ENCODE assay signal across 20 cellular contexts in genomic region chr1:93531193-93531592, GRCh38.
"Had no signal": no experiment of that assay in that cellular context is flagged by ENCODE, and none has a peak within 500 bp of the region (broad histone marks: within the 10 kb centered on the region; RNA-seq: fewer than 3 reads in every experiment).

No MANE protein-coding gene starts in this region.

- H3K4me1 ChIP-seq: ascending aorta, parathyroid adenoma, sigmoid colon, spleen, upper lobe of right lung had no signal

- ATAC-seq: activated naive CD8-positive, alpha-beta T cell treated with anti-CD3 and anti-CD28 coated beads, Interleukin-2, amount 50 U/mL, for 24 hours; activated T-cell treated with anti-CD3 and anti-CD28 coated beads, Interleukin-2, amount 50 U/mL, for 4 hours; naive thymus-derived CD8-positive, alpha-beta T cell; stimulated activated naive B cell treated with anti-CD40 and anti-IgM and Interleukin-4, amounts not matched to agents 10 μg/mL and 1 μg/mL and 100 μg/mL, for 72 hours; upper lobe of right lung had no signal

- H3K27me3 Mint-ChIP-seq: stimulated activated naive B cell treated with anti-CD40 and anti-IgM and Interleukin-4, amounts not matched to agents 10 μg/mL and 1 μg/mL and 100 μg/mL, for 72 hours had no signal

- H3K4me1 Mint-ChIP-seq: activated naive CD8-positive, alpha-beta T cell treated with anti-CD3 and anti-CD28 coated beads, Interleukin-2, amount 50 U/mL, for 24 hours; naive thymus-derived CD8-positive, alpha-beta T cell had no signal

- H3K4me3 ChIP-seq: ascending aorta, left ventricle myocardium inferior, sigmoid colon, spleen, upper lobe of right lung had no signal

- H3K27ac ChIP-seq: ascending aorta, left ventricle myocardium inferior, neutrophil, parathyroid adenoma, sigmoid colon, spleen, upper lobe of right lung had no signal

- DNase-seq: activated CD4-positive, alpha-beta T cell treated with anti-CD3 and anti-CD28 coated beads, Interleukin-2, amount 50 U/mL, for 1 hour; activated CD4-positive, CD25-positive, alpha-beta regulatory T cell treated with anti-CD3 and anti-CD28 coated beads, Interleukin-2, amount 50 U/mL, for 72 hours; activated CD8-positive, alpha-beta memory T cell treated with anti-CD3 and anti-CD28 coated beads, Interleukin-2, amount 50 U/mL, for 4 hours; activated naive CD4-positive, alpha-beta T cell treated with anti-CD3 and anti-CD28 coated beads for 36 hours; activated naive CD8-positive, alpha-beta T cell treated with anti-CD3 and anti-CD28 coated beads, Interleukin-2, amount 50 U/mL, for 24 hours; activated T-cell treated with anti-CD3 and anti-CD28 coated beads, Interleukin-2, amount 50 U/mL, for 4 hours; cerebellar nuclear complex; cortex of kidney; effector CD4-positive, alpha-beta T cell; kidney; left ventricle myocardium inferior; naive thymus-derived CD8-positive, alpha-beta T cell; sigmoid colon; spleen; stimulated activated naive B cell treated with anti-CD40 and anti-IgM and Interleukin-4, amounts not matched to agents 10 μg/mL and 1 μg/mL and 100 μg/mL, for 72 hours; T-helper 9 cell; upper lobe of right lung had no signal

- H3K9me3 Mint-ChIP-seq: activated naive CD4-positive, alpha-beta T cell treated with anti-CD3 and anti-CD28 coated beads for 36 hours; activated naive CD8-positive, alpha-beta T cell treated with anti-CD3 and anti-CD28 coated beads, Interleukin-2, amount 50 U/mL, for 24 hours; activated T-cell treated with anti-CD3 and anti-CD28 coated beads, Interleukin-2, amount 50 U/mL, for 4 hours; naive thymus-derived CD8-positive, alpha-beta T cell; stimulated activated naive B cell treated with anti-CD40 and anti-IgM and Interleukin-4, amounts not matched to agents 10 μg/mL and 1 μg/mL and 100 μg/mL, for 72 hours had no signal

- H3K36me3 ChIP-seq: ascending aorta, neutrophil, spleen had no signal

- H3K36me3 Mint-ChIP-seq: naive thymus-derived CD8-positive, alpha-beta T cell had no signal

- H3K9me3 ChIP-seq: ascending aorta, left ventricle myocardium inferior, neutrophil, sigmoid colon, spleen, upper lobe of right lung had no signal

- H3K27ac Mint-ChIP-seq: activated naive CD4-positive, alpha-beta T cell treated with anti-CD3 and anti-CD28 coated beads for 36 hours; activated naive CD8-positive, alpha-beta T cell treated with anti-CD3 and anti-CD28 coated beads, Interleukin-2, amount 50 U/mL, for 24 hours; naive thymus-derived CD8-positive, alpha-beta T cell; stimulated activated naive B cell treated with anti-CD40 and anti-IgM and Interleukin-4, amounts not matched to agents 10 μg/mL and 1 μg/mL and 100 μg/mL, for 72 hours had no signal

- H3K27me3 ChIP-seq: ascending aorta, neutrophil, sigmoid colon, spleen, upper lobe of right lung had no signal

- H3K4me3 Mint-ChIP-seq: activated naive CD4-positive, alpha-beta T cell treated with anti-CD3 and anti-CD28 coated beads for 36 hours; activated naive CD8-positive, alpha-beta T cell treated with anti-CD3 and anti-CD28 coated beads, Interleukin-2, amount 50 U/mL, for 24 hours; activated T-cell treated with anti-CD3 and anti-CD28 coated beads, Interleukin-2, amount 50 U/mL, for 4 hours; naive thymus-derived CD8-positive, alpha-beta T cell; stimulated activated naive B cell treated with anti-CD40 and anti-IgM and Interleukin-4, amounts not matched to agents 10 μg/mL and 1 μg/mL and 100 μg/mL, for 72 hours had no signal
